Comparison of ENCODE assay signal across 1 cellular context in the genomic region with DNA sequence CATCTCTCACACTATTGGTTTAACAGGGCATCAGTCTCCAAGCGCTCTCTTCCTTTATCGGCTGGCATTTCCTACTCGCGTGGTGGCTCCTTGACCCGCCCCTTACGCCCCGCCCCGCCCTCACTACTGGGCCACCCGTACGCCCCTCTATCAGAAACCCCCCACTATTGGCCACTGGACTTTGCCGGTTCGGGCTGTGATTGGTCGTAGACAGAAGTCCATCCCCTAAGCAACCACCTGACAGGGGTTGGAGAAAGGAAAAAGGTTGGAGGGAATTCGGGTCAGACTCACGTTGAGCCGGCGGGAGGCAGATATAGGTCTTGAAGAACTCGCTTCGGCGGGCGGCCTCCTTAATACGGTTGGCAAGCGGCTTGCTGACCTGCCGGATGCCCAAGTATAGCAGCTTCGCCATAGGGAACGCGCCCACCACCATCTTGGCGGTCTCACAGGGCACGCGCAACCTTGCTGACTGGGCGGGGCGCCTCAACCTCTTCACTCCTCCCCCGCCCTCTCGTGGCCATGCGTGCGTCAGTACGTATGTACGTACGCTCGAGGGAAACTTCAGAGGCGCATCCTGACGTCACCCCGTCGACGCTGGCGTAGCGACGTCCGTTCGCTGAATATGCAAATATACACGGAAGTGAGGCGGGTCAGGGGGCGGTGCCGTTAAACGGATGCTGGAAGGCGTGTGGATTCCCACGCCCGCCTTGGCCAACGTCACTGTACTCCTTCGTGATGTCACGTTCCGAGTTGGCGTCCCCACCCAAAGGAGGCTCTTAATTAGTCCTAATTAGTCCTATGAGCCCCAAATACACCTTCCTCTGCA.
A peak's percentile ranks its signal among the peaks of the same experiment; 100 is the strongest.
TF ChIP-seq lines count a peak whose summit lies in the region.

OPA3 (minus strand) TSS at position 471 of the 826 bp plus-strand sequence; CDS start at position 433, 38 bp downstream.

TF ChIP-seq in HepG2, 621 proteins besides CTCF, POLR2A, EP300 and RAD21 (continued from another document and continues in another):
- TF ChIP-seq PRDM15 (CRISPR knock-in tag; IDR thresholded peaks at IDR 0.05) (no peak; the same call in 1 of the 2 replicates), SOX13 (IDR thresholded peaks at IDR 0.05) (no peak), SOX13 (CRISPR knock-in tag; conservative IDR thresholded peaks at IDR 0.05 in 1 of 2, IDR thresholded peaks at IDR 0.05 in 1 of 2) (no peak), NONO (IDR thresholded peaks at IDR 0.05) (no peak), NONO (CRISPR knock-in tag; conservative IDR thresholded peaks at IDR 0.05) (peak; percentile 66; the same call in 1 of the 2 replicates), SKI (IDR thresholded peaks at IDR 0.05; ENCODE audit: partially characterized antibody) (peak; percentile 81), ZBTB4 (CRISPR knock-in tag; IDR thresholded peaks at IDR 0.05; ENCODE audit: borderline replicate concordance) (0 out of 2 replicates have a peak, but pooled peaks have one; percentile 16), SNAI1 (CRISPR knock-in tag; IDR thresholded peaks at IDR 0.05; ENCODE audit: borderline replicate concordance) (no peak), NFE2 (CRISPR knock-in tag; IDR thresholded peaks at IDR 0.05) (no peak), ZFP1 (CRISPR knock-in tag; IDR thresholded peaks at IDR 0.05) (0 out of 2 replicates have a peak, but pooled peaks have one; percentile 33), POGK (CRISPR knock-in tag; conservative IDR thresholded peaks at IDR 0.05) (peak; percentile 73), ZNF746 (CRISPR knock-in tag; IDR thresholded peaks at IDR 0.05) (no peak), ZNF550 (CRISPR knock-in tag; IDR thresholded peaks at IDR 0.05; ENCODE audit: borderline replicate concordance) (no peak), ZFP36 (IDR thresholded peaks at IDR 0.05; ENCODE audit: borderline replicate concordance, low read depth, low read length, partially characterized antibody) (no peak), ZNF318 (CRISPR knock-in tag; IDR thresholded peaks at IDR 0.05) (no peak), GZF1 (CRISPR knock-in tag; IDR thresholded peaks at IDR 0.05) (no peak), EEA1 (CRISPR knock-in tag; IDR thresholded peaks at IDR 0.05; ENCODE audit: borderline replicate concordance) (no peak), NCOA1 (CRISPR knock-in tag; IDR thresholded peaks at IDR 0.05) (0 out of 2 replicates have a peak, but pooled peaks have one; percentile 15), RAD51 (IDR thresholded peaks at IDR 0.05; ENCODE audit: borderline replicate concordance) (peak; percentile 42; the same call in 1 of the 2 replicates), ZNF576 (CRISPR knock-in tag; IDR thresholded peaks at IDR 0.05) (no peak), MEF2D (CRISPR knock-in tag; IDR thresholded peaks at IDR 0.05) (no peak), ZNF430 (CRISPR knock-in tag; IDR thresholded peaks at IDR 0.05) (no peak; the same call in 1 of the 2 replicates), ETV5 (CRISPR knock-in tag; IDR thresholded peaks at IDR 0.05; ENCODE audit: borderline replicate concordance) (peak; percentile 57), ZXDC (CRISPR knock-in tag; IDR thresholded peaks at IDR 0.05) (no peak), SUZ12 (IDR thresholded peaks at IDR 0.05; ENCODE audit: low read depth, low read length) (no peak)
- TF ChIP-seq, protein P1, sequence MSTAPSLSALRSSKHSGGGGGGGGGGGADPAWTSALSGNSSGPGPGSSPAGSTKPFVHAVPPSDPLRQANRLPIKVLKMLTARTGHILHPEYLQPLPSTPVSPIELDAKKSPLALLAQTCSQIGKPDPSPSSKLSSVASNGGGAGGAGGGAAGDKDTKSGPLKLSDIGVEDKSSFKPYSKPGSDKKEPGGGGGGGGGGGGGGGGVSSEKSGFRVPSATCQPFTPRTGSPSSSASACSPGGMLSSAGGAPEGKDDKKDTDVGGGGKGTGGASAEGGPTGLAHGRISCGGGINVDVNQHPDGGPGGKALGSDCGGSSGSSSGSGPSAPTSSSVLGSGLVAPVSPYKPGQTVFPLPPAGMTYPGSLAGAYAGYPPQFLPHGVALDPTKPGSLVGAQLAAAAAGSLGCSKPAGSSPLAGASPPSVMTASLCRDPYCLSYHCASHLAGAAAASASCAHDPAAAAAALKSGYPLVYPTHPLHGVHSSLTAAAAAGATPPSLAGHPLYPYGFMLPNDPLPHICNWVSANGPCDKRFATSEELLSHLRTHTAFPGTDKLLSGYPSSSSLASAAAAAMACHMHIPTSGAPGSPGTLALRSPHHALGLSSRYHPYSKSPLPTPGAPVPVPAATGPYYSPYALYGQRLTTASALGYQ (CRISPR knock-in tag; IDR thresholded peaks at IDR 0.05), result no peak
